10 cellular contexts compared by ENCODE assay signal in the genomic region with DNA sequence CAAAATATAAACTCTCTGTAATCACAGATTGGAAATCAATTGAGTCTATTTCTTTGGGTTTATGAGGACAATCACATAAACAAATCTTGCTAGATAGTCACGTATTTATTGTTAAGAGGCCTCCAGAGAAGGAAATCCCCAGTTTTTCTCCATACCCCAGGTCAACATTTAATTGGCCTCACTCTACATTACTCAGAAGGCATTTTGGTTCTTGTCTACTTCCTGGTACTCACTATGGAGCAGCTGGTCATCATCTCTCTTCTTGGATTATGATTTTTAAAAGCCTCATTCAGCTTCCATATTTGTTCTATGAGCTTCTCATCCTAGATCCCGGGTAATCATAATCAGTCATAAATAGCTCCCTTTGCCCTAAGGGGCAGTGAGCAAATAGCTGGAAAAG.
"Had no signal": no experiment of that assay in that cellular context is flagged by ENCODE, and none has a peak within 500 bp of the region (broad histone marks: within the 10 kb centered on the region; RNA-seq: fewer than 3 reads in every experiment).

No MANE protein-coding gene starts in this region.

- H3K4me1 ChIP-seq: HAP-1 had no signal

- H3K36me3 ChIP-seq: HAP-1 had no signal

- DNase-seq: GM23248, GOT3, H7, HFFc6, KBM-7 had no signal

- ATAC-seq: HCT116, HepG2 had no signal

- H3K4me3 ChIP-seq: GM23248, HAP-1 had no signal

- H3K27ac ChIP-seq: GM23248, HL-60, KMS-11 had no signal

- H3K9me3 ChIP-seq: HAP-1 had no signal

- FAIRE-seq: HepG2 had no signal
